ENCODE assay signal across 15 cellular contexts in the genomic region with DNA sequence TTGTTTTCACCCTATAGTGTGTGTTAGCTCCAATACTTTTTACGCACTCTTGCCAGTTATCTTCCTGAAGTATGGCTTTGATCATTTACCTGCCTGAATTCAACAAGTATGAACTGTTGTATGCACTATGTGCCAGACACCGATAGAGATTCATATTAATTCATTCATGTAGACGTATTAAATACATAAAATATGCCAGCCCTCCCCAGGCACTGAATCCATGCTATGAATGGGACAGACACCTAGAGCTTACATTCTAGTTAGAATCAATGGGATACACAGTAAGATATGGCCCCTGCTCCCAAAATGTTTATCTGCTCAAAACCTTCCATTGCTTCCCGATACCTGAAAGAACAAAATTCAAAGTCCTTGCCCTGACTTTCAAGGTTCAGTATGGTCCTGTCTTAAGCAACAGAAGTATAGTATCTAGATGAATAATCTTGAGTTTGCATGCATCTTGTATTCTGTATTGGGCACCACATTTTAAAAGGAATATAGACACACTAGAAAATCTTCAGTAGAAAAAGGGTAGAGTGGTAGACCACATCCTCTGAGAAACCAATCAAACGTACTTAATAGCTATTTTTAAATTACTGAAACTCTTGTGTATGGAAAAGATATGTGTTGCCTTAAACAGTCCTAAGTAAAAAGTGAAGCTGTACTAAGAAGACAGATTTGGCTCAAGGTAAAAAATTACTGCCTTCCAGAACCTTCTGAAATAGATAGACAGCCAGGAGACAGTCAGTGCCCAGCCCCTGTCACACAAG. TPM values are rescaled to one million over a fixed set of nuclear protein-coding genes. Genes with fewer than 3 reads are reported as not detected.
A peak's percentile ranks its signal among the peaks of the same experiment; 100 is the strongest.
DNase-seq lines count a peak whose midpoint lies in the region; ATAC-seq and TF ChIP-seq lines count a peak whose summit lies in the region.
"Had no signal": no experiment of that assay in that cellular context is flagged by ENCODE, and none has a peak within 500 bp of the region (broad histone marks: within the 10 kb centered on the region; RNA-seq: fewer than 3 reads in every experiment).

No MANE protein-coding gene starts in this region.

- no peak for TF ChIP-seq POLR2A in thyroid gland (IDR thresholded peaks at IDR 0.05)

- no peaks in the 10 kb centered on the region for H3K4me1 ChIP-seq in thyroid gland

- no peaks in the 10 kb centered on the region for H3K9me3 Mint-ChIP-seq in activated naive CD4-positive, alpha-beta T cell treated with anti-CD3 and anti-CD28 coated beads for 36 hours
- H3K9me3 Mint-ChIP-seq in activated B cell treated with CpG ODN at 0.5 μM for 24 hours: no peaks in the 10 kb centered on the region
- no peaks in the 10 kb centered on the region for H3K9me3 Mint-ChIP-seq in stimulated activated naive CD8-positive, alpha-beta T cell treated with anti-CD3 and anti-CD28 coated beads, Interleukin-15, amount 100 ng/mL, for 72 hours
- H3K9me3 Mint-ChIP-seq: brain had no signal

- peak; percentile 53 for ATAC-seq in GM21786 (IDR thresholded peaks at IDR 0.05; ENCODE audit: unreplicated experiment)
- ATAC-seq in activated B cell treated with CpG ODN at 0.5 μM for 24 hours (ENCODE audit: low read depth): peak; percentile 73
- ATAC-seq in stimulated activated naive CD8-positive, alpha-beta T cell treated with anti-CD3 and anti-CD28 coated beads, Interleukin-15, amount 100 ng/mL, for 72 hours: peak; percentile 97

- CTCF ChIA-PET in activated naive CD4-positive, alpha-beta T cell treated with anti-CD3 and anti-CD28 coated beads for 36 hours (lab: Charles Lee): interaction anchor here (0.9 to 1.1 kb wide), 3 partner anchors 19 to 33 kb away, joined by 3 to 5 read pairs (median 4); no protein-coding TSS in a partner anchor
- CTCF ChIA-PET in activated B cell treated with CpG ODN at 0.5 μM for 24 hours (lab: Charles Lee): interaction anchor here (1.3 kb wide), 1 partner anchor 33 kb away, joined by 5 read pairs; no protein-coding TSS in a partner anchor

- POLR2A ChIA-PET in activated B cell treated with CpG ODN at 0.5 μM for 24 hours (lab: Charles Lee): interaction anchor here (0.6 to 1.6 kb wide), 5 partner anchors 11 to 124 kb away, joined by 3 to 6 read pairs (median 4); partner anchors contain the start of genes ARNT and CTSS

- no peak overlapping the region for H3K27ac ChIP-seq in thyroid gland

- H3K9me3 ChIP-seq in thyroid gland: no peaks in the 10 kb centered on the region

- no peaks in the 10 kb centered on the region for H3K27me3 Mint-ChIP-seq in activated naive CD4-positive, alpha-beta T cell treated with anti-CD3 and anti-CD28 coated beads for 36 hours (ENCODE audit: low read depth)
- no peaks in the 10 kb centered on the region for H3K27me3 Mint-ChIP-seq in activated B cell treated with CpG ODN at 0.5 μM for 24 hours
- no peaks in the 10 kb centered on the region for H3K27me3 Mint-ChIP-seq in stimulated activated naive CD8-positive, alpha-beta T cell treated with anti-CD3 and anti-CD28 coated beads, Interleukin-15, amount 100 ng/mL, for 72 hours

- no peak overlapping the region for H3K4me3 ChIP-seq in thyroid gland (replicated peaks in 1 of 3)

- peaks cover 25% of the 10 kb centered on the region for H3K4me1 Mint-ChIP-seq in activated naive CD4-positive, alpha-beta T cell treated with anti-CD3 and anti-CD28 coated beads for 36 hours (ENCODE audit: low read depth)
- peaks cover 31% of the 10 kb centered on the region for H3K4me1 Mint-ChIP-seq in activated B cell treated with CpG ODN at 0.5 μM for 24 hours
- H3K4me1 Mint-ChIP-seq in stimulated activated naive CD8-positive, alpha-beta T cell treated with anti-CD3 and anti-CD28 coated beads, Interleukin-15, amount 100 ng/mL, for 72 hours: peaks cover 43% of the 10 kb centered on the region
- H3K4me1 Mint-ChIP-seq: brain had no signal

- no peaks in the 10 kb centered on the region for H3K36me3 ChIP-seq in thyroid gland

- intact Hi-C loops in activated naive CD4-positive, alpha-beta T cell treated with anti-CD3 and anti-CD28 coated beads for 36 hours (cut with micrococcal nuclease): loop anchor here (1.0 kb wide), 2 partner anchors 14 to 32 kb away; partner anchors contain the start of gene ARNT
- intact Hi-C loops in activated B cell treated with CpG ODN at 0.5 μM for 24 hours (cut with micrococcal nuclease): loop anchor here (1.0 kb wide), 1 partner anchor 32 kb away; no protein-coding TSS in a partner anchor
- intact Hi-C loops in thyroid gland (cut with DNase I): no loop called here

- no peak for TF ChIP-seq CTCF in activated B cell treated with CpG ODN at 0.5 μM for 24 hours (IDR thresholded peaks at IDR 0.05)
- no peak for TF ChIP-seq CTCF in thyroid gland (IDR thresholded peaks at IDR 0.05)

- WGBS in thyroid gland, 2 donors: 88 to 89% methylated on average over 5 of the region's 5 CpGs

- no peaks in the 10 kb centered on the region for H3K27me3 ChIP-seq in thyroid gland

- no peaks in the 10 kb centered on the region for H3K36me3 Mint-ChIP-seq in activated naive CD4-positive, alpha-beta T cell treated with anti-CD3 and anti-CD28 coated beads for 36 hours (ENCODE audit: low read depth)
- H3K36me3 Mint-ChIP-seq in activated B cell treated with CpG ODN at 0.5 μM for 24 hours (ENCODE audit: low read depth): no peaks in the 10 kb centered on the region
- H3K36me3 Mint-ChIP-seq: brain had no signal

- DNase-seq in activated naive CD4-positive, alpha-beta T cell treated with anti-CD3 and anti-CD28 coated beads for 36 hours: no peak
- DNase-seq in activated naive CD4-positive, alpha-beta T cell treated with anti-CD3 and anti-CD28 coated beads, Interleukin-2, amount 50 U/mL, for 16 hours: no peak
- DNase-seq in activated B cell treated with CpG ODN at 0.5 μM for 24 hours: no peak
- DNase-seq in stimulated activated naive CD8-positive, alpha-beta T cell treated with anti-CD3 and anti-CD28 coated beads, Interleukin-15, amount 100 ng/mL, for 72 hours: no peak
- no peak for DNase-seq in thyroid gland
- DNase-seq in ecto neural progenitor cell (ENCODE audit: low spot score): no peak
- no peak for DNase-seq in NCI-H1694 (lab: John Stamatoyannopoulos, UW)
- DNase-seq: erythroblast, hypothalamus, mammary epithelial cell, NCI-H1930 had no signal

- H3K4me3 Mint-ChIP-seq in activated naive CD4-positive, alpha-beta T cell treated with anti-CD3 and anti-CD28 coated beads for 36 hours: no peak overlapping the region
- H3K4me3 Mint-ChIP-seq in activated B cell treated with CpG ODN at 0.5 μM for 24 hours: peak overlapping the region; percentile 62
- peak overlapping the region; percentile 46 to 70 for H3K4me3 Mint-ChIP-seq in stimulated activated naive CD8-positive, alpha-beta T cell treated with anti-CD3 and anti-CD28 coated beads, Interleukin-15, amount 100 ng/mL, for 72 hours
- H3K4me3 Mint-ChIP-seq: brain had no signal

- H3K27ac Mint-ChIP-seq in activated naive CD4-positive, alpha-beta T cell treated with anti-CD3 and anti-CD28 coated beads for 36 hours: peak overlapping the region; percentile 12
- peak overlapping the region; percentile 67 for H3K27ac Mint-ChIP-seq in activated B cell treated with CpG ODN at 0.5 μM for 24 hours
- peak overlapping the region; percentile 35 to 63 for H3K27ac Mint-ChIP-seq in stimulated activated naive CD8-positive, alpha-beta T cell treated with anti-CD3 and anti-CD28 coated beads, Interleukin-15, amount 100 ng/mL, for 72 hours
- H3K27ac Mint-ChIP-seq: brain had no signal

RNA-seq across cellular contexts. Expression of gene CTXND2, which starts 2.9 kb away (rescaled TPM):
- not detected for total RNA-seq in activated naive CD4-positive, alpha-beta T cell treated with anti-CD3 and anti-CD28 coated beads for 36 hours
- not detected in 2 replicates for total RNA-seq in activated B cell treated with CpG ODN at 0.5 μM for 24 hours
- total RNA-seq in thyroid gland: not detected
- total RNA-seq: activated CD8-positive, alpha-beta memory T cell treated with anti-CD3 and anti-CD28 coated beads for 36 hours; mammary epithelial cell; renal cortical epithelial cell had no signal

RNA-seq across cellular contexts. Expression of gene ARNT, which starts 13.4 kb away (rescaled TPM):
- 10 to 100 TPM; 28.8 to 28.9 TPM for total RNA-seq in activated naive CD4-positive, alpha-beta T cell treated with anti-CD3 and anti-CD28 coated beads for 36 hours
- total RNA-seq in activated B cell treated with CpG ODN at 0.5 μM for 24 hours (35.9 and 40.5 TPM in 2 replicates), thyroid gland (10 to 100 TPM; 44.2 to 58.3 (median 51.4) TPM)

RNA-seq across cellular contexts. Expression of gene SETDB1, which starts 36.3 kb away (rescaled TPM):
- 10 to 100 TPM; 40.4 to 44.7 TPM for total RNA-seq in activated naive CD4-positive, alpha-beta T cell treated with anti-CD3 and anti-CD28 coated beads for 36 hours
- total RNA-seq in activated B cell treated with CpG ODN at 0.5 μM for 24 hours (101 and 105 TPM in 2 replicates), thyroid gland (10 to 100 TPM; 35.4 to 59.9 (median 44.8) TPM)

Comparison
In these comparisons a context has a peak if more than half of its experiments do, and no peak if none do; other contexts are left out.
1. H3K27ac Mint-ChIP-seq: peak in every context shown above with its lines; median percentile 67 in activated B cell treated with CpG ODN at 0.5 μM for 24 hours; 49 in stimulated activated naive CD8-positive, alpha-beta T cell treated with anti-CD3 and anti-CD28 coated beads, Interleukin-15, amount 100 ng/mL, for 72 hours; 12 in activated naive CD4-positive, alpha-beta T cell treated with anti-CD3 and anti-CD28 coated beads for 36 hours.